37 cellular contexts compared by ENCODE assay signal in the genomic region with DNA sequence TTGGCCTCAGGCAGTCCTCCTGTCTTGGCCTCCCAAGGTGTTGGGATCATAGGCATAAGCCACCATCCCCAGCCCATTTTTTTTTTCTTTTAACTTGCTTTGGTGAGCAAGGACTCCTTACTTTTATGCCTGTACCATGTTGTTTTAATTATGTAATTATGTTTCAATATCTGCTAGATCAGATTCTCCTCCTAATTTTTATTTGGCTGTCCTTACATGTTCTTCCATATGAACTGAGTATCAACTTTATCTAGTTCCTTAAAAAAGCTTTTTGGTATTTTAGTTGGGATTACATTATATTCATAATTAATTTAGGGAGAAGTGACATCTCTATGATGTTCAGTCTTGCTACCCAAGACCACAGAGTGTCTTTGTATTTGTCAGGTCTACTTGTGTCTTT. TPM values are rescaled to one million over a fixed set of nuclear protein-coding genes. Genes with fewer than 3 reads are reported as not detected.
DNase-seq lines count a peak whose midpoint lies in the region; ATAC-seq, FAIRE-seq and TF ChIP-seq lines count a peak whose summit lies in the region.
"Had no signal": no experiment of that assay in that cellular context is flagged by ENCODE, and none has a peak within 500 bp of the region (broad histone marks: within the 10 kb centered on the region; RNA-seq: fewer than 3 reads in every experiment).

No MANE protein-coding gene starts in this region.

- no peak overlapping the region for H3K4me2 ChIP-seq in SK-N-SH
- H3K4me2 ChIP-seq: A549; BLaER1; BLaER1 treated with 17β-estradiol and CSF1 and Interleukin-3, amounts not matched to agents 10 nM and 100 nM had no signal

- no peaks in the 10 kb centered on the region for H3K9me2 ChIP-seq in SK-N-SH

- H4K20me1 ChIP-seq in SK-N-SH (ENCODE audit: insufficient read depth): no peaks in the 10 kb centered on the region
- H4K20me1 ChIP-seq: BLaER1 had no signal

- H3K4me1 ChIP-seq in SK-N-SH (ENCODE audit: control insufficient read depth in 1 of 2, insufficient read depth in 2 of 2, low read depth in 1 of 2, low read length in 1 of 2): peaks cover 0 to 2% of the 10 kb centered on the region in 2 experiments; a peak in 1 of 4 replicates
- H3K4me1 ChIP-seq: A549; BE2C; BLaER1; BLaER1 treated with 17β-estradiol and CSF1 and Interleukin-3, amounts not matched to agents 10 nM and 100 nM had no signal

- H3K79me2 ChIP-seq in SK-N-SH (ENCODE audit: insufficient read depth): no peaks in the 10 kb centered on the region; the same call in 1 of the 2 replicates

- H3K27me3 Mint-ChIP-seq in activated naive CD4-positive, alpha-beta T cell treated with anti-CD3 and anti-CD28 coated beads, Interleukin-2, amount 50 U/mL, for 24 hours: no peaks in the 10 kb centered on the region
- no peaks in the 10 kb centered on the region for H3K27me3 Mint-ChIP-seq in activated naive CD4-positive, alpha-beta T cell treated with anti-CD3 and anti-CD28 coated beads for 36 hours (ENCODE audit: low read depth)
- H3K27me3 Mint-ChIP-seq in HFFc6 (ENCODE audit: insufficient read depth): no peaks in the 10 kb centered on the region
- no peaks in the 10 kb centered on the region for H3K27me3 Mint-ChIP-seq in natural killer cell treated with Interleukin-12 subunit alpha and Interleukin-12 subunit beta and Interleukin-15 and Interleukin-18, amount 100 ng/mL, for 72 hours
- H3K27me3 Mint-ChIP-seq: B cell; CD4-positive, alpha-beta memory T cell; CD4-positive, alpha-beta T cell; CD4-positive, CD25-positive, alpha-beta regulatory T cell; CD8-positive, alpha-beta memory T cell had no signal

- no peak overlapping the region for H2AFZ ChIP-seq in SK-N-SH (ENCODE audit: low read depth)

- H3K27me3 ChIP-seq in SK-N-SH (ENCODE audit: insufficient read depth): no peaks in the 10 kb centered on the region
- H3K27me3 ChIP-seq: BE2C; BLaER1; BLaER1 treated with 17β-estradiol and CSF1 and Interleukin-3, amounts not matched to agents 10 nM and 100 nM had no signal

- DNase-seq in activated naive CD4-positive, alpha-beta T cell treated with anti-CD3 and anti-CD28 coated beads for 36 hours: no peak
- DNase-seq in SK-N-SH (no peak), HFFc6 (no peak)
- DNase-seq in natural killer cell treated with Interleukin-12 subunit alpha and Interleukin-12 subunit beta and Interleukin-15 and Interleukin-18, amount 100 ng/mL, for 72 hours (ENCODE audit: low spot score): no peak
- DNase-seq: 8988T; ACHN; AML-193; BE2C; C1 segment of cervical spinal cord; Caco-2; Calu3; CD4-positive, alpha-beta memory T cell; CD4-positive, alpha-beta T cell; CD4-positive, CD25-positive, alpha-beta regulatory T cell; CD8-positive, alpha-beta memory T cell; CD8-positive, alpha-beta T cell; COR-L47; DMS 273 treated with DMSO at 0.1 percent for 48 hours; DMS153; DMS53; DMS79; DMS79 treated with DMSO at 0.1 percent for 48 hours; DND-41; EL had no signal

- no peak for TF ChIP-seq EP300 in SK-N-SH (IDR thresholded peaks at IDR 0.05; ENCODE audit: borderline replicate concordance in 1 of 2, low read depth in 1 of 2, low read length in 1 of 2)

- no peak overlapping the region for H3K9ac ChIP-seq in SK-N-SH
- H3K9ac ChIP-seq: BLaER1; BLaER1 treated with 17β-estradiol and CSF1 and Interleukin-3, amounts not matched to agents 10 nM and 100 nM had no signal

- peaks cover 16% of the 10 kb centered on the region for H3F3A ChIP-seq in SK-N-SH (replicated peaks; ENCODE audit: insufficient read depth)

- H3K4me1 Mint-ChIP-seq in activated naive CD4-positive, alpha-beta T cell treated with anti-CD3 and anti-CD28 coated beads, Interleukin-2, amount 50 U/mL, for 24 hours: no peaks in the 10 kb centered on the region
- H3K4me1 Mint-ChIP-seq in activated naive CD4-positive, alpha-beta T cell treated with anti-CD3 and anti-CD28 coated beads for 36 hours (ENCODE audit: low read depth): no peaks in the 10 kb centered on the region
- peaks cover 14% of the 10 kb centered on the region for H3K4me1 Mint-ChIP-seq in HFFc6 (ENCODE audit: low read depth)
- peaks cover 0 to 3% of the 10 kb centered on the region in 2 donors for H3K4me1 Mint-ChIP-seq in natural killer cell treated with Interleukin-12 subunit alpha and Interleukin-12 subunit beta and Interleukin-15 and Interleukin-18, amount 100 ng/mL, for 72 hours (ENCODE audit: low read depth in 2 of 2)
- H3K4me1 Mint-ChIP-seq: B cell; CD14-positive monocyte; CD4-positive, alpha-beta memory T cell had no signal

- H3K36me3 Mint-ChIP-seq in activated naive CD4-positive, alpha-beta T cell treated with anti-CD3 and anti-CD28 coated beads, Interleukin-2, amount 50 U/mL, for 24 hours: peaks cover 13% of the 10 kb centered on the region
- peaks cover 12% of the 10 kb centered on the region for H3K36me3 Mint-ChIP-seq in activated naive CD4-positive, alpha-beta T cell treated with anti-CD3 and anti-CD28 coated beads for 36 hours (ENCODE audit: low read depth)
- H3K36me3 Mint-ChIP-seq in HFFc6 (ENCODE audit: low read depth): peaks cover 32% of the 10 kb centered on the region
- peaks cover 15% of the 10 kb centered on the region for H3K36me3 Mint-ChIP-seq in natural killer cell treated with Interleukin-12 subunit alpha and Interleukin-12 subunit beta and Interleukin-15 and Interleukin-18, amount 100 ng/mL, for 72 hours

- POLR2A ChIA-PET in SK-N-SH (lab: Yijun Ruan, JAX): no interaction called here

- no peaks in the 10 kb centered on the region for H3K9me3 ChIP-seq in SK-N-SH
- H3K9me3 ChIP-seq: A549; BE2C; BLaER1; BLaER1 treated with 17β-estradiol and CSF1 and Interleukin-3, amounts not matched to agents 10 nM and 100 nM; Caco-2 had no signal

- no peak for ATAC-seq in SK-N-SH treated with all-trans-retinoic acid at 6 μM for 48 hours
- ATAC-seq in GM21526 (IDR thresholded peaks at IDR 0.05; ENCODE audit: low FRiP score, unreplicated experiment): no peak
- no peak for ATAC-seq in natural killer cell treated with Interleukin-12 subunit alpha and Interleukin-12 subunit beta and Interleukin-15 and Interleukin-18, amount 100 ng/mL, for 72 hours
- ATAC-seq: A549; CD8-positive, alpha-beta T cell had no signal

- peaks cover 67 to 72% of the 10 kb centered on the region in 2 experiments for H3K36me3 ChIP-seq in SK-N-SH (replicated peaks in 1 of 2; ENCODE audit: control insufficient read depth in 1 of 2, insufficient read depth in 2 of 2, low read length in 1 of 2)

- peak; percentile 9 for FAIRE-seq in TTC549 (lab: Jason Lieb, UNC)
- FAIRE-seq: A204.1, A549, D721Med had no signal

- TF ChIP-seq CTCF in SK-N-SH (IDR thresholded peaks at IDR 0.05) (no peak), HFFc6 (IDR thresholded peaks at IDR 0.05) (no peak)

- no peaks in the 10 kb centered on the region for H3K9me3 Mint-ChIP-seq in activated naive CD4-positive, alpha-beta T cell treated with anti-CD3 and anti-CD28 coated beads, Interleukin-2, amount 50 U/mL, for 24 hours
- H3K9me3 Mint-ChIP-seq in activated naive CD4-positive, alpha-beta T cell treated with anti-CD3 and anti-CD28 coated beads for 36 hours: no peaks in the 10 kb centered on the region
- no peaks in the 10 kb centered on the region for H3K9me3 Mint-ChIP-seq in HFFc6
- no peaks in the 10 kb centered on the region for H3K9me3 Mint-ChIP-seq in natural killer cell treated with Interleukin-12 subunit alpha and Interleukin-12 subunit beta and Interleukin-15 and Interleukin-18, amount 100 ng/mL, for 72 hours
- H3K9me3 Mint-ChIP-seq: CD14-positive monocyte; CD4-positive, alpha-beta T cell; CD4-positive, CD25-positive, alpha-beta regulatory T cell; CD8-positive, alpha-beta memory T cell; CD8-positive, alpha-beta T cell had no signal

- H3K27ac Mint-ChIP-seq in activated naive CD4-positive, alpha-beta T cell treated with anti-CD3 and anti-CD28 coated beads, Interleukin-2, amount 50 U/mL, for 24 hours: peak overlapping the region; percentile 10
- no peak overlapping the region for H3K27ac Mint-ChIP-seq in activated naive CD4-positive, alpha-beta T cell treated with anti-CD3 and anti-CD28 coated beads for 36 hours
- H3K27ac Mint-ChIP-seq in HFFc6: no peak overlapping the region
- H3K27ac Mint-ChIP-seq in natural killer cell treated with Interleukin-12 subunit alpha and Interleukin-12 subunit beta and Interleukin-15 and Interleukin-18, amount 100 ng/mL, for 72 hours: no peak overlapping the region
- H3K27ac Mint-ChIP-seq: B cell; CD14-positive monocyte; CD4-positive, alpha-beta T cell; CD4-positive, CD25-positive, alpha-beta regulatory T cell; CD8-positive, alpha-beta T cell had no signal

- no peak for TF ChIP-seq RAD21 in SK-N-SH (IDR thresholded peaks at IDR 0.05; ENCODE audit: low read length)

- H3K27ac ChIP-seq in SK-N-SH (ENCODE audit: low read depth in 2 of 2, low read length in 1 of 2): no peak overlapping the region
- H3K27ac ChIP-seq: 22Rv1; A549; BLaER1; BLaER1 treated with 17β-estradiol and CSF1 and Interleukin-3, amounts not matched to agents 10 nM and 100 nM; C4-2B had no signal

- CTCF ChIA-PET in activated naive CD4-positive, alpha-beta T cell treated with anti-CD3 and anti-CD28 coated beads for 36 hours (lab: Charles Lee): interaction anchor here (2.2 kb wide), 1 partner anchor 38 kb away, joined by 6 read pairs; no protein-coding TSS in a partner anchor
- CTCF ChIA-PET in SK-N-SH (lab: Yijun Ruan, JAX): interaction anchor here (1.0 kb wide), 1 partner anchor 341 kb away, joined by 3 read pairs; no protein-coding TSS in a partner anchor

- H3K4me3 ChIP-seq in SK-N-SH (ENCODE audit: low read depth in 2 of 2, low read length in 1 of 2): no peak overlapping the region
- H3K4me3 ChIP-seq: A549; BLaER1; BLaER1 treated with 17β-estradiol and CSF1 and Interleukin-3, amounts not matched to agents 10 nM and 100 nM had no signal

- H3K4me3 Mint-ChIP-seq in activated naive CD4-positive, alpha-beta T cell treated with anti-CD3 and anti-CD28 coated beads, Interleukin-2, amount 50 U/mL, for 24 hours: no peak overlapping the region
- H3K4me3 Mint-ChIP-seq in activated naive CD4-positive, alpha-beta T cell treated with anti-CD3 and anti-CD28 coated beads for 36 hours: no peak overlapping the region
- H3K4me3 Mint-ChIP-seq in HFFc6: no peak overlapping the region
- H3K4me3 Mint-ChIP-seq in natural killer cell treated with Interleukin-12 subunit alpha and Interleukin-12 subunit beta and Interleukin-15 and Interleukin-18, amount 100 ng/mL, for 72 hours: no peak overlapping the region
- H3K4me3 Mint-ChIP-seq: B cell; CD14-positive monocyte; CD4-positive, alpha-beta memory T cell; CD4-positive, alpha-beta T cell; CD4-positive, CD25-positive, alpha-beta regulatory T cell; CD8-positive, alpha-beta memory T cell; CD8-positive, alpha-beta T cell had no signal

- intact Hi-C loops in activated naive CD4-positive, alpha-beta T cell treated with anti-CD3 and anti-CD28 coated beads for 36 hours (cut with micrococcal nuclease): no loop called here

RNA-seq across cellular contexts. Expression of gene GPN1, which starts 16.3 kb away (rescaled TPM):
- 10 to 100 TPM; 44.9 to 45.1 TPM for total RNA-seq in activated naive CD4-positive, alpha-beta T cell treated with anti-CD3 and anti-CD28 coated beads for 36 hours
- polyA plus RNA-seq in SK-N-SH (2012; rRNA removed): 74.0 and 92.8 TPM in 2 replicates
- 97.6 and 100 TPM in 2 replicates for polyA plus RNA-seq in SK-N-SH (2012; cell fraction: cytosol; rRNA removed)
- 56.0 and 77.7 TPM in 2 replicates for polyA plus RNA-seq in SK-N-SH (2012; cell fraction: nucleus; rRNA removed)
- total RNA-seq in HFFc6 (2021; fragmentation: NEBNext Ultra II Directional; extraction: Animal tissue kit (Norgen Biotek cat#: 25700)): 10 to 100 TPM; 33.2 to 44.2 (median 39.8) TPM
- total RNA-seq in natural killer cell treated with Interleukin-12 subunit alpha and Interleukin-12 subunit beta and Interleukin-15 and Interleukin-18, amount 100 ng/mL, for 72 hours: 10 to 100 TPM; 32.7 to 36.9 TPM

RNA-seq across cellular contexts. Expression of gene CCDC121, which starts 16.4 kb away (rescaled TPM):
- total RNA-seq in activated naive CD4-positive, alpha-beta T cell treated with anti-CD3 and anti-CD28 coated beads for 36 hours: under 1 TPM; 0.17 to 0.30 TPM
- polyA plus RNA-seq in SK-N-SH (2012; rRNA removed): 2.3 and 2.7 TPM in 2 replicates
- 2.5 and 2.8 TPM in 2 replicates for polyA plus RNA-seq in SK-N-SH (2012; cell fraction: cytosol; rRNA removed)
- polyA plus RNA-seq in SK-N-SH (2012; cell fraction: nucleus; rRNA removed): 2.8 and 3.3 TPM in 2 replicates
- total RNA-seq in HFFc6 (2021; fragmentation: NEBNext Ultra II Directional; extraction: Animal tissue kit (Norgen Biotek cat#: 25700)): 1 to 10 TPM in 2 of 6 experiments, under 1 TPM in 4; 0.52 to 1.2 (median 0.97) TPM
- under 1 TPM in 1 of 2 donors, not detected in 1; 0.36 TPM for total RNA-seq in natural killer cell treated with Interleukin-12 subunit alpha and Interleukin-12 subunit beta and Interleukin-15 and Interleukin-18, amount 100 ng/mL, for 72 hours

RNA-seq across cellular contexts. Expression of gene SUPT7L, which starts 18.2 kb away (rescaled TPM):
- total RNA-seq in activated naive CD4-positive, alpha-beta T cell treated with anti-CD3 and anti-CD28 coated beads for 36 hours: 10 to 100 TPM; 27.8 to 29.7 TPM
- 49.7 and 69.3 TPM in 2 replicates for polyA plus RNA-seq in SK-N-SH (2012; rRNA removed)
- 28.3 and 33.5 TPM in 2 replicates for polyA plus RNA-seq in SK-N-SH (2012; cell fraction: cytosol; rRNA removed)
- 135 and 184 TPM in 2 replicates for polyA plus RNA-seq in SK-N-SH (2012; cell fraction: nucleus; rRNA removed)
- total RNA-seq in HFFc6 (2021; fragmentation: NEBNext Ultra II Directional; extraction: Animal tissue kit (Norgen Biotek cat#: 25700)): 10 to 100 TPM; 22.7 to 26.4 (median 24.2) TPM
- total RNA-seq in natural killer cell treated with Interleukin-12 subunit alpha and Interleukin-12 subunit beta and Interleukin-15 and Interleukin-18, amount 100 ng/mL, for 72 hours: 10 to 100 TPM; 32.9 to 41.9 TPM

RNA-seq across cellular contexts. Expression of gene SLC4A1AP, which starts 18.5 kb away (rescaled TPM):
- total RNA-seq in activated naive CD4-positive, alpha-beta T cell treated with anti-CD3 and anti-CD28 coated beads for 36 hours: 10 to 100 TPM; 21.2 to 22.2 TPM
- 9.4 and 9.8 TPM in 2 replicates for polyA plus RNA-seq in SK-N-SH (2012; rRNA removed)
- 10.6 and 13.9 TPM in 2 replicates for polyA plus RNA-seq in SK-N-SH (2012; cell fraction: cytosol; rRNA removed)
- 8.7 and 11.4 TPM in 2 replicates for polyA plus RNA-seq in SK-N-SH (2012; cell fraction: nucleus; rRNA removed)
- 10 to 100 TPM; 23.0 to 27.1 (median 24.5) TPM for total RNA-seq in HFFc6 (2021; fragmentation: NEBNext Ultra II Directional; extraction: Animal tissue kit (Norgen Biotek cat#: 25700))
- 10 to 100 TPM; 31.1 to 33.3 TPM for total RNA-seq in natural killer cell treated with Interleukin-12 subunit alpha and Interleukin-12 subunit beta and Interleukin-15 and Interleukin-18, amount 100 ng/mL, for 72 hours
